In genomic region chr2:64700133-64700809, GRCh38 we compare ENCODE assay signal across 11 cellular contexts.
DNase-seq lines count a peak whose midpoint lies in the region; ATAC-seq and TF ChIP-seq lines count a peak whose summit lies in the region.
"Had no signal": no experiment of that assay in that cellular context is flagged by ENCODE, and none has a peak within 500 bp of the region (broad histone marks: within the 10 kb centered on the region; RNA-seq: fewer than 3 reads in every experiment).

No MANE protein-coding gene starts in this region.

- peaks cover 60% of the 10 kb centered on the region for H3K4me1 Mint-ChIP-seq in T-helper 2 cell treated with Interferon-gamma antibody and Interleukin-4, amounts not matched to agents 5 μg/mL and 100 μg/mL, for 36 hours (ENCODE audit: low read depth)
- peaks cover 42% of the 10 kb centered on the region for H3K4me1 Mint-ChIP-seq in nephron progenitor cell

- peak overlapping the region; percentile 63 for H3K4me3 Mint-ChIP-seq in T-helper 2 cell treated with Interferon-gamma antibody and Interleukin-4, amounts not matched to agents 5 μg/mL and 100 μg/mL, for 36 hours
- H3K4me3 Mint-ChIP-seq in nephron progenitor cell, result no peak overlapping the region

- TF ChIP-seq CTCF in nephron progenitor cell (IDR thresholded peaks at IDR 0.05) (no peak), WERI-Rb-1 (IDR thresholded peaks at IDR 0.05; ENCODE audit: low read depth, low read length) (no peak)

- peak; percentile 33 for ATAC-seq in HG02571 (IDR thresholded peaks at IDR 0.05; ENCODE audit: unreplicated experiment)

- no peak overlapping the region for H3K27ac ChIP-seq in WERI-Rb-1
- H3K27ac ChIP-seq: 22Rv1 had no signal

- no peaks in the 10 kb centered on the region for H3K36me3 ChIP-seq in WERI-Rb-1

- H3K27me3 Mint-ChIP-seq in T-helper 2 cell treated with Interferon-gamma antibody and Interleukin-4, amounts not matched to agents 5 μg/mL and 100 μg/mL, for 36 hours (ENCODE audit: low read depth), result no peaks in the 10 kb centered on the region
- no peaks in the 10 kb centered on the region for H3K27me3 Mint-ChIP-seq in nephron progenitor cell (ENCODE audit: low read depth, poor library complexity)

- no peaks in the 10 kb centered on the region for H3K9me3 ChIP-seq in WERI-Rb-1 (ENCODE audit: severe bottlenecking)

- H3K36me3 Mint-ChIP-seq in T-helper 2 cell treated with Interferon-gamma antibody and Interleukin-4, amounts not matched to agents 5 μg/mL and 100 μg/mL, for 36 hours (ENCODE audit: low read depth), result peaks cover 9% of the 10 kb centered on the region
- H3K36me3 Mint-ChIP-seq in nephron progenitor cell (ENCODE audit: low read depth), result peaks cover 4% of the 10 kb centered on the region

- DNase-seq in NOMO-1 treated with DMSO at 0.1 percent for 48 hours (lab: John Stamatoyannopoulos, UW; ENCODE audit: unreplicated experiment) (peak; percentile 64), NOMO-1 treated with dmso at 0.1 percent for 144 hours (lab: John Stamatoyannopoulos, UW; ENCODE audit: unreplicated experiment) (no peak), nephron progenitor cell (no peak), NCI-H1694 (lab: John Stamatoyannopoulos, UW) (no peak), WERI-Rb-1 (no peak), NCI-H2227 treated with DMSO at 0.1 percent for 48 hours (lab: John Stamatoyannopoulos, UW) (no peak)
- no peak for DNase-seq in T-helper 2 cell treated with Interferon-gamma antibody and Interleukin-4, amounts not matched to agents 5 μg/mL and 100 μg/mL, for 36 hours (ENCODE audit: low spot score)
- DNase-seq: KG1 had no signal

- H3K27me3 ChIP-seq in WERI-Rb-1 (ENCODE audit: insufficient read depth, low read depth, severe bottlenecking), result no peaks in the 10 kb centered on the region
- H3K27me3 ChIP-seq: hepatocyte had no signal

- H3K9me3 Mint-ChIP-seq in T-helper 2 cell treated with Interferon-gamma antibody and Interleukin-4, amounts not matched to agents 5 μg/mL and 100 μg/mL, for 36 hours, result peaks cover 17% of the 10 kb centered on the region
- H3K9me3 Mint-ChIP-seq in nephron progenitor cell, result no peaks in the 10 kb centered on the region

- H3K27ac Mint-ChIP-seq in T-helper 2 cell treated with Interferon-gamma antibody and Interleukin-4, amounts not matched to agents 5 μg/mL and 100 μg/mL, for 36 hours, result peak overlapping the region; percentile 89
- H3K27ac Mint-ChIP-seq in nephron progenitor cell, result peak overlapping the region; percentile 38

- no peak overlapping the region for H3K4me3 ChIP-seq in WERI-Rb-1 (ENCODE audit: low read depth, low read length)
- H3K4me3 ChIP-seq: hepatocyte had no signal
